8 cellular contexts compared by ENCODE assay signal in the genomic region with DNA sequence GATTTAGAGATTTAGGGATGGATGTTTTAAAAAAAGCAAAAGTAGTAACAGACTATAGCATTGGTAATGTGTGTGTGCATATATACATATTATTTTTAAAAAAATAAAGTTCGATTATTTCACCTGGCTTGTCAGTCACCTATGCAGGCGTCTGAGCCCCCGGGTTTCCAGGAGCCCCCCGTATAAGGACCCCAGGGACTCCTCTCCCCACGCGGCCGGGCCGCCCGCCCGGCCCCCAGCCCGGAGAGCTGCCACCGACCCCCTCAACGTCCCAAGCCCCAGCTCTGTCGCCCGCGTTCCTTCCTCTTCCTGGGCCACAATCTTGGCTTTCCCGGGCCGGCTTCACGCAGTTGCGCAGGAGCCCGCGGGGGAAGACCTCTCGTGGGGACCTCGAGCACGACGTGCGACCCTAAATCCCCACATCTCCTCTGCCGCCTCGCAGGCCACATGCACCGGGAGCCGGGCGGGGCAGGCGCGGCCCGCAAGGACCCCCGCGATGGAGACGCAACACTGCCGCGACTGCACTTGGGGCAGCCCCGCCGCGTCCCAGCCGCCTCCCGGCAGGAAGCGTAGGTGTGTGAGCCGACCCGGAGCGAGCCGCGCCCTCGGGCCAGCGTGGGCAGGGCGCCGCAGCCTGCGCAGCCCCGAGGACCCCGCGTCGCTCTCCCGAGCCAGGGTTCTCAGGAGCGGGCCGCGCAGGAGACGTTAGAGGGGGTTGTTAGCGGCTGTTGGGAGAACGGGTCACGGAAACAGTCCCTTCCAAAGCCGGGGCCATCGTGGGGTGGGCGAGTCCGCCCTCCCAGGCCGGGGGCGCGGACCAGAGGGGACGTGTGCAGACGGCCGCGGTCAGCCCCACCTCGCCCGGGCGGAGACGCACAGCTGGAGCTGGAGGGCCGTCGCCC. TPM values are rescaled to one million over a fixed set of nuclear protein-coding genes. Genes with fewer than 3 reads are reported as not detected.
DNase-seq lines count a peak whose midpoint lies in the region; ATAC-seq and TF ChIP-seq lines count a peak whose summit lies in the region.

No MANE protein-coding gene starts in this region.

- H3K23me2 ChIP-seq in H9 (ENCODE audit: insufficient read length, low read depth, low read length, poor library complexity, severe bottlenecking): peaks cover 11% of the 10 kb centered on the region

- DNase-seq in BE2C (no peak), H9 (no peak), right cardiac atrium (peak in 2 of 3 donors; percentile 48 to 55), smooth muscle cell (lab: John Stamatoyannopoulos, UW; ENCODE audit: unreplicated experiment) (no peak), NCI-H1694 treated with DMSO at 0.1 percent for 48 hours (lab: John Stamatoyannopoulos, UW) (no peak), medulla oblongata (ENCODE audit: extremely low spot score) (no peak)
- peak; percentile 33 to 39 for DNase-seq in activated T-cell treated with anti-CD3 and anti-CD28 coated beads, Interleukin-2, amount 50 U/mL, for 72 hours

- no peak for TF ChIP-seq CTCF in BE2C (IDR thresholded peaks at IDR 0.05; ENCODE audit: low read depth, low read length)
- TF ChIP-seq CTCF in H9 (conservative IDR thresholded peaks at IDR 0.05): no peak
- no peak for TF ChIP-seq CTCF in smooth muscle cell (IDR thresholded peaks at IDR 0.05; ENCODE audit: borderline replicate concordance, insufficient read depth, poor library complexity, severe bottlenecking)

- H3K14ac ChIP-seq in H9 (ENCODE audit: insufficient read depth, low read length): no peak overlapping the region; the same call in 1 of the 2 replicates

- H3K27me3 Mint-ChIP-seq in H9 (ENCODE audit: low read depth): peaks cover 77% of the 10 kb centered on the region
- H3K27me3 Mint-ChIP-seq in activated T-cell treated with anti-CD3 and anti-CD28 coated beads, Interleukin-2, amount 50 U/mL, for 72 hours (ENCODE audit: low read depth): peaks cover 75% of the 10 kb centered on the region

- H3K79me1 ChIP-seq in H9 (ENCODE audit: insufficient read depth, low read depth, low read length, poor library complexity, severe bottlenecking): no peaks in the 10 kb centered on the region

- H3K36me3 ChIP-seq in BE2C (no peaks in the 10 kb centered on the region), smooth muscle cell (ENCODE audit: low read depth) (no peaks in the 10 kb centered on the region)

- peak overlapping the region; percentile 61 to 78 for H3K4me3 Mint-ChIP-seq in H9
- peak overlapping the region; percentile 82 to 83 for H3K4me3 Mint-ChIP-seq in activated T-cell treated with anti-CD3 and anti-CD28 coated beads, Interleukin-2, amount 50 U/mL, for 72 hours

- peaks cover 60% of the 10 kb centered on the region for H3K27me3 ChIP-seq in BE2C
- H3K27me3 ChIP-seq in H9 (ENCODE audit: insufficient read depth, low read length): peaks cover 26% of the 10 kb centered on the region
- no peaks in the 10 kb centered on the region for H3K27me3 ChIP-seq in right cardiac atrium (ENCODE audit: control insufficient read depth, insufficient read depth)
- peaks cover 72% of the 10 kb centered on the region for H3K27me3 ChIP-seq in smooth muscle cell (ENCODE audit: low read depth)

- no peak overlapping the region for H2BK120ac ChIP-seq in H9 (ENCODE audit: low read depth, low read length, poor library complexity, severe bottlenecking)

- intact Hi-C loops in right cardiac atrium (cut with DNase I): no loop called here

- peak; percentile 68 to 73 for ATAC-seq in activated T-cell treated with anti-CD3 and anti-CD28 coated beads, Interleukin-2, amount 50 U/mL, for 72 hours (replicated peaks in 1 of 2)
- ATAC-seq in right cardiac atrium: peak; percentile 49 to 75
- no peak for ATAC-seq in GM21619 (IDR thresholded peaks at IDR 0.05; ENCODE audit: unreplicated experiment)

- WGBS in H9 (ENCODE audit: extremely low coverage, insufficient read length, low lambda C conversion rate): no CpG with 5 or more reads among the region's 85 CpGs
- WGBS in right cardiac atrium: 1% methylated on average over 85 of the region's 85 CpGs
- WGBS in smooth muscle cell (ENCODE audit: low lambda C conversion rate): 1% methylated on average over 73 of the region's 85 CpGs

- no peak overlapping the region for H3K4ac ChIP-seq in H9 (ENCODE audit: low read depth, low read length)

- H3K79me2 ChIP-seq in H9 (ENCODE audit: insufficient read depth, low read length) (no peaks in the 10 kb centered on the region), smooth muscle cell (ENCODE audit: low read depth) (no peaks in the 10 kb centered on the region)

- peak overlapping the region; percentile 95 for H3K4me2 ChIP-seq in H9 (ENCODE audit: insufficient read depth, insufficient read length, low read length)
- peak overlapping the region; percentile 98 for H3K4me2 ChIP-seq in smooth muscle cell

- H3K18ac ChIP-seq in H9 (ENCODE audit: insufficient read length, low read depth, low read length): no peak overlapping the region

- no peak overlapping the region for H2BK12ac ChIP-seq in H9 (ENCODE audit: insufficient read length, low read depth, low read length)

- no peak overlapping the region for H3K27ac ChIP-seq in H9 (ENCODE audit: insufficient read length, low read depth, low read length)
- H3K27ac ChIP-seq in right cardiac atrium (ENCODE audit: low read length): no peak overlapping the region
- no peak overlapping the region for H3K27ac ChIP-seq in smooth muscle cell (ENCODE audit: low read depth)

- H3K9ac ChIP-seq in H9 (ENCODE audit: extremely low read depth, insufficient read length, low read length) (no peak overlapping the region), smooth muscle cell (ENCODE audit: low read depth) (no peak overlapping the region)

- no peak overlapping the region for H4K8ac ChIP-seq in H9 (replicated peaks; ENCODE audit: insufficient read length, low read depth, low read length)

- no peak overlapping the region for H2BK15ac ChIP-seq in H9 (ENCODE audit: low read depth, low read length)

- H3K4me3 ChIP-seq in BE2C (ENCODE audit: low read depth, low read length): peak overlapping the region; percentile 55
- H3K4me3 ChIP-seq in right cardiac atrium (ENCODE audit: low read length): peak overlapping the region; percentile 67
- peak overlapping the region; percentile 59 for H3K4me3 ChIP-seq in smooth muscle cell

- no peaks in the 10 kb centered on the region; a peak in 2 of 7 replicates for H3K36me3 Mint-ChIP-seq in H9 (ENCODE audit: insufficient read depth in 1 of 3, low read depth in 3 of 3)
- no peaks in the 10 kb centered on the region for H3K36me3 Mint-ChIP-seq in activated T-cell treated with anti-CD3 and anti-CD28 coated beads, Interleukin-2, amount 50 U/mL, for 72 hours (ENCODE audit: insufficient read depth in 2 of 2)

- peaks cover 3% of the 10 kb centered on the region in 2 experiments; a peak in 3 of 5 replicates for H3K9me3 Mint-ChIP-seq in H9
- peaks cover 0 to 2% of the 10 kb centered on the region in 2 donors for H3K9me3 Mint-ChIP-seq in activated T-cell treated with anti-CD3 and anti-CD28 coated beads, Interleukin-2, amount 50 U/mL, for 72 hours

- H3T11ph ChIP-seq in H9 (ENCODE audit: low read length): no peak overlapping the region

- H3K9me3 ChIP-seq in BE2C: no peaks in the 10 kb centered on the region
- no peaks in the 10 kb centered on the region for H3K9me3 ChIP-seq in H9 (ENCODE audit: control insufficient read depth, low read depth, low read length)
- no peaks in the 10 kb centered on the region for H3K9me3 ChIP-seq in right cardiac atrium (ENCODE audit: control insufficient read depth, low read length)
- no peaks in the 10 kb centered on the region for H3K9me3 ChIP-seq in smooth muscle cell (replicated peaks; ENCODE audit: low read depth)

- H3F3A ChIP-seq in smooth muscle cell (ENCODE audit: low read depth): no peaks in the 10 kb centered on the region

- H4K20me1 ChIP-seq in H9 (ENCODE audit: control insufficient read depth, insufficient read depth, insufficient read length) (no peaks in the 10 kb centered on the region), smooth muscle cell (ENCODE audit: low read depth) (no peaks in the 10 kb centered on the region)

- H3K4me1 Mint-ChIP-seq in H9: peaks cover 18 to 21% of the 10 kb centered on the region in 2 experiments; a peak in 3 of 4 replicates
- H3K4me1 Mint-ChIP-seq in activated T-cell treated with anti-CD3 and anti-CD28 coated beads, Interleukin-2, amount 50 U/mL, for 72 hours (ENCODE audit: low read depth): peaks cover 8% of the 10 kb centered on the region

- H3K56ac ChIP-seq in H9 (ENCODE audit: insufficient read length, low read depth, low read length): no peak overlapping the region

- H2AFZ ChIP-seq in H9 (ENCODE audit: low read length) (no peak overlapping the region), smooth muscle cell (ENCODE audit: low read depth) (peak overlapping the region; percentile 89)

- no peak overlapping the region for H2BK20ac ChIP-seq in H9 (ENCODE audit: low read depth, low read length, poor library complexity, severe bottlenecking)

- H2AK5ac ChIP-seq in H9 (ENCODE audit: insufficient read length, low read length): no peak overlapping the region

- no peak overlapping the region for H3K23ac ChIP-seq in H9 (ENCODE audit: insufficient read length, low read depth, low read length)

- H4K5ac ChIP-seq in H9 (ENCODE audit: insufficient read length, low read depth, low read length): no peak overlapping the region

- peaks cover 9% of the 10 kb centered on the region for H3K4me1 ChIP-seq in BE2C
- H3K4me1 ChIP-seq in H9 (ENCODE audit: insufficient read depth, low read length): peaks cover 3% of the 10 kb centered on the region; the same call in 1 of the 2 replicates
- peaks cover 6% of the 10 kb centered on the region for H3K4me1 ChIP-seq in right cardiac atrium (ENCODE audit: control insufficient read depth, insufficient read depth, low read length)
- H3K4me1 ChIP-seq in smooth muscle cell (ENCODE audit: low read depth): peaks cover 9% of the 10 kb centered on the region

- H3K27ac Mint-ChIP-seq in H9: no peak overlapping the region
- no peak overlapping the region for H3K27ac Mint-ChIP-seq in activated T-cell treated with anti-CD3 and anti-CD28 coated beads, Interleukin-2, amount 50 U/mL, for 72 hours

- no peak overlapping the region for H4K91ac ChIP-seq in H9 (ENCODE audit: insufficient read length, low read depth, low read length)

- H2BK5ac ChIP-seq in H9 (ENCODE audit: insufficient read length, low read length): no peak overlapping the region

RNA-seq across cellular contexts. Expression of a gene that starts 0.8 kb away (rescaled TPM):
- polyA plus RNA-seq in BE2C (2012; ENCODE audit: insufficient read depth, insufficient read length, low read depth): not detected
- total RNA-seq in H9 (2021): 2.4 and 2.7 TPM in 2 replicates
- 1 to 10 TPM in 1 of 2 donors, under 1 TPM in 1; 0.19 to 1.8 TPM for total RNA-seq in activated T-cell treated with anti-CD3 and anti-CD28 coated beads, Interleukin-2, amount 50 U/mL, for 72 hours
- total RNA-seq in right cardiac atrium: not detected
- polyA plus RNA-seq in right cardiac atrium: 0.20 TPM
- total RNA-seq in smooth muscle cell: 0.63 and 1.1 TPM in 2 replicates
- not detected in 2 replicates for polyA plus RNA-seq in smooth muscle cell

Comparison
In these comparisons a context has a peak if more than half of its experiments do, and no peak if none do; other contexts are left out.
1. DNase-seq: peak in activated T-cell treated with anti-CD3 and anti-CD28 coated beads, Interleukin-2, amount 50 U/mL, for 72 hours (2 of 2) and right cardiac atrium (2 of 3); none in BE2C (single experiment), H9 (single experiment), smooth muscle cell (single experiment), NCI-H1694 treated with DMSO at 0.1 percent for 48 hours (single experiment) and medulla oblongata (single experiment).
2. Peak in every context shown above with its lines, with median percentiles within 50 percentile points of each other: H3K4me3 ChIP-seq.